Comparison of ENCODE assay signal across 1 cellular context in genomic region chr5:60852317-60852716, GRCh38.
TF ChIP-seq lines count a peak whose summit lies in the region.

No MANE protein-coding gene starts in this region.

TF ChIP-seq in HepG2, 621 proteins besides CTCF, POLR2A, EP300 and RAD21 (continued from another document):
- TF ChIP-seq PATZ1 (CRISPR knock-in tag; IDR thresholded peaks at IDR 0.05) (no peak), ZNF83 (CRISPR knock-in tag; IDR thresholded peaks at IDR 0.05; ENCODE audit: borderline replicate concordance) (no peak)
